Comparison of ENCODE assay signal across 18 cellular contexts in genomic region chr5:117249086-117249815, GRCh38.
"Had no signal": no experiment of that assay in that cellular context is flagged by ENCODE, and none has a peak within 500 bp of the region (broad histone marks: within the 10 kb centered on the region; RNA-seq: fewer than 3 reads in every experiment).

No MANE protein-coding gene starts in this region.

- H3K36me3 Mint-ChIP-seq: T-cell had no signal

- ATAC-seq: activated CD4-positive, CD25-positive, alpha-beta regulatory T cell treated with anti-CD3 and anti-CD28 coated beads, Interleukin-2, amount 50 U/mL, for 24 hours; left ventricle myocardium superior; pancreas; T-cell had no signal

- H3K36me3 ChIP-seq: pancreas, stomach, thyroid gland had no signal

- DNase-seq: activated CD4-positive, alpha-beta T cell treated with anti-CD3 and anti-CD28 coated beads, Interleukin-2, amount 50 U/mL, for 1 hour; activated CD8-positive, alpha-beta memory T cell treated with anti-CD3 and anti-CD28 coated beads for 24 hours; activated naive CD4-positive, alpha-beta T cell treated with Interleukin-2 at 50 U/mL for 16 hours; kidney; left ventricle myocardium superior; mesenchymal stem cell; pancreas; stimulated activated CD4-positive, alpha-beta T cell treated with anti-CD3 and anti-CD28 coated beads, Interleukin-12 subunit alpha, Interleukin-12 subunit beta, amount 100 ng/mL, for 4 hours; stimulated activated CD4-positive, alpha-beta T cell treated with anti-CD3 and anti-CD28 coated beads, Interleukin-2, amount 100 ng/mL, for 24 hours; stomach; T-cell; T-helper 9 cell; thyroid gland had no signal

- H3K4me1 ChIP-seq: pancreas, stomach, thyroid gland had no signal

- H3K4me3 ChIP-seq: hepatocyte, pancreas, stomach, thyroid gland had no signal

- H3K27me3 Mint-ChIP-seq: T-cell had no signal

- H3K9me3 ChIP-seq: pancreas, stomach, thyroid gland had no signal

- H3K27me3 ChIP-seq: hepatocyte, pancreas, stomach, thyroid gland had no signal

- H3K27ac ChIP-seq: hepatocyte, pancreas, stomach, thyroid gland had no signal

- H3K4me3 Mint-ChIP-seq: activated T-helper 1 cell treated with anti-CD3 and anti-CD28 coated beads, Interleukin-12 subunit alpha, Interleukin-12 subunit beta, Interleukin-2, Interleukin-4 antibody, amounts not matched to agents 30 ng/mL and 10 ng/mL and 1 ng/mL, durations not matched to agents 14 hours and 24 hours and 36 hours; T-cell had no signal

- H3K27ac Mint-ChIP-seq: activated T-helper 1 cell treated with anti-CD3 and anti-CD28 coated beads, Interleukin-12 subunit alpha, Interleukin-12 subunit beta, Interleukin-2, Interleukin-4 antibody, amounts not matched to agents 30 ng/mL and 10 ng/mL and 1 ng/mL, durations not matched to agents 14 hours and 24 hours and 36 hours; T-cell had no signal

- FAIRE-seq: astrocyte, bronchial epithelial cell, kidney, pancreas had no signal

- H3K4me1 Mint-ChIP-seq: T-cell had no signal

- H3K79me2 ChIP-seq: hepatocyte had no signal

- H2AFZ ChIP-seq: hepatocyte had no signal

- H3K4me2 ChIP-seq: hepatocyte had no signal

- H3K9me3 Mint-ChIP-seq: activated T-helper 1 cell treated with anti-CD3 and anti-CD28 coated beads, Interleukin-12 subunit alpha, Interleukin-12 subunit beta, Interleukin-2, Interleukin-4 antibody, amounts not matched to agents 30 ng/mL and 10 ng/mL and 1 ng/mL, durations not matched to agents 14 hours and 24 hours and 36 hours had no signal
